Comparison of ENCODE assay signal across 16 cellular contexts in genomic region chr10:17038627-17039026, GRCh38.
DNase-seq lines count a peak whose midpoint lies in the region; ATAC-seq and TF ChIP-seq lines count a peak whose summit lies in the region.
"Had no signal": no experiment of that assay in that cellular context is flagged by ENCODE, and none has a peak within 500 bp of the region (broad histone marks: within the 10 kb centered on the region; RNA-seq: fewer than 3 reads in every experiment).

No MANE protein-coding gene starts in this region.

- DNase-seq in AG09319 (ENCODE audit: extremely low read depth, low read depth) = peak; percentile 93
- DNase-seq in RPMI7951 (ENCODE audit: low read depth) = peak; percentile 81
- peak; percentile 61 for DNase-seq in Right ventricle myocardium superior
- DNase-seq in skeletal muscle cell (ENCODE audit: low read depth) = peak; percentile 64
- no peak for DNase-seq in 8988T
- DNase-seq in posterior cingulate gyrus = no peak
- DNase-seq in activated CD4-positive, alpha-beta T cell treated with anti-CD3 and anti-CD28 coated beads for 36 hours = no peak
- DNase-seq in GDM1 (lab: John Stamatoyannopoulos, UW) = no peak
- DNase-seq: activated naive CD4-positive, alpha-beta T cell treated with anti-CD3 and anti-CD28 coated beads, Interleukin-2, amount 50 U/mL, for 16 hours; glutamatergic neuron; Karpas-422; NCI-H1930; NCI-H748 treated with DMSO at 0.1 percent for 48 hours; nephron progenitor cell; thyroid gland had no signal

- H3K36me3 Mint-ChIP-seq in activated CD4-positive, alpha-beta T cell treated with anti-CD3 and anti-CD28 coated beads for 36 hours (ENCODE audit: low read depth) = no peaks in the 10 kb centered on the region

- peaks cover 11% of the 10 kb centered on the region for H3K4me1 Mint-ChIP-seq in activated CD4-positive, alpha-beta T cell treated with anti-CD3 and anti-CD28 coated beads for 36 hours

- no peak overlapping the region for H3K27ac Mint-ChIP-seq in activated CD4-positive, alpha-beta T cell treated with anti-CD3 and anti-CD28 coated beads for 36 hours
- H3K27ac Mint-ChIP-seq: nephron progenitor cell had no signal

- no peak overlapping the region for H3K4me3 Mint-ChIP-seq in activated CD4-positive, alpha-beta T cell treated with anti-CD3 and anti-CD28 coated beads for 36 hours
- H3K4me3 Mint-ChIP-seq: nephron progenitor cell had no signal

- CTCF ChIA-PET in activated CD4-positive, alpha-beta T cell treated with anti-CD3 and anti-CD28 coated beads for 36 hours (lab: Charles Lee) = interaction anchor here (1.2 to 1.4 kb wide), 2 partner anchors 9 to 12 kb away, joined by 3 to 4 read pairs; no protein-coding TSS in a partner anchor

- TF ChIP-seq CTCF in AG09319 (IDR thresholded peaks at IDR 0.05; ENCODE audit: low read depth, low read length) = no peak

- H3K9me3 Mint-ChIP-seq in activated CD4-positive, alpha-beta T cell treated with anti-CD3 and anti-CD28 coated beads for 36 hours (ENCODE audit: low read depth) = no peaks in the 10 kb centered on the region
- H3K9me3 Mint-ChIP-seq: nephron progenitor cell had no signal

- peak; percentile 92 for ATAC-seq in Right ventricle myocardium superior (ENCODE audit: poor library complexity)
- ATAC-seq in activated CD4-positive, alpha-beta T cell treated with anti-CD3 and anti-CD28 coated beads for 36 hours = no peak
- ATAC-seq: GM12878 had no signal

- H3K4me3 ChIP-seq in skeletal muscle cell (ENCODE audit: low read depth, low read length) = no peak overlapping the region
- H3K4me3 ChIP-seq: GM12878, thyroid gland had no signal

- H3K27me3 Mint-ChIP-seq in activated CD4-positive, alpha-beta T cell treated with anti-CD3 and anti-CD28 coated beads for 36 hours = no peaks in the 10 kb centered on the region

- intact Hi-C loops in Right ventricle myocardium superior (cut with DNase I) (no loop called here), posterior cingulate gyrus (cut with DNase I) (no loop called here)
- intact Hi-C loops in activated CD4-positive, alpha-beta T cell treated with anti-CD3 and anti-CD28 coated beads for 36 hours (cut with DNase I, micrococcal nuclease) = no loop called here

- POLR2A ChIA-PET in activated CD4-positive, alpha-beta T cell treated with anti-CD3 and anti-CD28 coated beads for 36 hours (lab: Charles Lee) = interaction anchor here (0.6 kb wide), 1 partner anchor 198 kb away, joined by 3 read pairs; no protein-coding TSS in a partner anchor

Comparison
In these comparisons a context has a peak if more than half of its experiments do, and no peak if none do; other contexts are left out.
1. DNase-seq: peak in AG09319 (single experiment), RPMI7951 (single experiment), Right ventricle myocardium superior (single experiment) and skeletal muscle cell (single experiment); none in 8988T (single experiment), posterior cingulate gyrus (0 of 10), activated CD4-positive, alpha-beta T cell treated with anti-CD3 and anti-CD28 coated beads for 36 hours (single experiment) and GDM1 (single experiment).